ENCODE assay signal across 12 cellular contexts in genomic region chr17:81482673-81483072, GRCh38. TPM values are rescaled to one million over a fixed set of nuclear protein-coding genes. Genes with fewer than 3 reads are reported as not detected.
DNase-seq lines count a peak whose midpoint lies in the region; ATAC-seq and TF ChIP-seq lines count a peak whose summit lies in the region.
"Had no signal": no experiment of that assay in that cellular context is flagged by ENCODE, and none has a peak within 500 bp of the region (broad histone marks: within the 10 kb centered on the region; RNA-seq: fewer than 3 reads in every experiment).

No MANE protein-coding gene starts in this region.

- H3K27me3 Mint-ChIP-seq in CD8-positive, alpha-beta T cell (ENCODE audit: low read depth) = peaks cover 27% of the 10 kb centered on the region
- H3K27me3 Mint-ChIP-seq in activated naive CD8-positive, alpha-beta T cell treated with anti-CD3 and anti-CD28 coated beads for 36 hours = peaks cover 34% of the 10 kb centered on the region
- peaks cover 22% of the 10 kb centered on the region for H3K27me3 Mint-ChIP-seq in neural progenitor cell (ENCODE audit: insufficient read depth, low read depth)

- no peak for ATAC-seq in CD8-positive, alpha-beta T cell

- no peaks in the 10 kb centered on the region for H3K79me2 ChIP-seq in neural progenitor cell (ENCODE audit: low read depth)

- no peak overlapping the region for H3K27ac Mint-ChIP-seq in CD8-positive, alpha-beta T cell
- no peak overlapping the region for H3K27ac Mint-ChIP-seq in activated naive CD8-positive, alpha-beta T cell treated with anti-CD3 and anti-CD28 coated beads for 36 hours
- H3K27ac Mint-ChIP-seq in neural progenitor cell = peak overlapping the region; percentile 85

- H3F3A ChIP-seq in neural progenitor cell (ENCODE audit: low read depth) = peaks cover 26% of the 10 kb centered on the region

- no peaks in the 10 kb centered on the region for H3K36me3 Mint-ChIP-seq in CD8-positive, alpha-beta T cell
- H3K36me3 Mint-ChIP-seq in activated naive CD8-positive, alpha-beta T cell treated with anti-CD3 and anti-CD28 coated beads for 36 hours = no peaks in the 10 kb centered on the region
- no peaks in the 10 kb centered on the region for H3K36me3 Mint-ChIP-seq in neural progenitor cell

- H3K4me3 ChIP-seq in CD8-positive, alpha-beta T cell (ENCODE audit: low read depth, low read length) = no peak overlapping the region
- H3K4me3 ChIP-seq in Jurkat, Clone E6-1 (ENCODE audit: low read length) = peak overlapping the region; percentile 66
- no peak overlapping the region for H3K4me3 ChIP-seq in neural progenitor cell
- H3K4me3 ChIP-seq in stomach = no peak overlapping the region

- no peak overlapping the region for H3K9ac ChIP-seq in neural progenitor cell

- no peaks in the 10 kb centered on the region for H3K9me3 ChIP-seq in CD8-positive, alpha-beta T cell (ENCODE audit: low read length)
- H3K9me3 ChIP-seq in neural progenitor cell (ENCODE audit: low read depth) (no peaks in the 10 kb centered on the region), stomach (no peaks in the 10 kb centered on the region)
- H3K9me3 ChIP-seq: ascending aorta, spleen had no signal

- WGBS in stomach, 5 donors = 70 to 84% (median 78%) methylated on average over 11 of the region's 11 CpGs

- TF ChIP-seq EP300 in stomach (IDR thresholded peaks at IDR 0.05) = no peak

- no peak for TF ChIP-seq CTCF in CD8-positive, alpha-beta T cell (IDR thresholded peaks at IDR 0.05)
- no peak for TF ChIP-seq CTCF in neural progenitor cell (IDR thresholded peaks at IDR 0.05)
- no peak for TF ChIP-seq CTCF in stomach (IDR thresholded peaks at IDR 0.05)

- DNase-seq in CD8-positive, alpha-beta T cell = no peak
- no peak for DNase-seq in Jurkat, Clone E6-1 (ENCODE audit: low read depth, low spot score)
- no peak for DNase-seq in activated naive CD8-positive, alpha-beta T cell treated with anti-CD3 and anti-CD28 coated beads for 36 hours
- no peak for DNase-seq in neural progenitor cell (ENCODE audit: low spot score)
- DNase-seq in activated CD4-positive, CD25-positive, alpha-beta regulatory T cell treated with anti-CD3 and anti-CD28 coated beads, Interleukin-2, amount 50 U/mL, for 72 hours = no peak
- no peak for DNase-seq in activated gamma-delta T cell treated with Interleukin-2 at 50 U/mL for 16 hours
- no peak for DNase-seq in MV-4-11 (lab: John Stamatoyannopoulos, UW)
- DNase-seq in stomach = no peak
- DNase-seq: foreskin melanocyte, NCI-H187 treated with DMSO at 0.1 percent for 48 hours had no signal

- H3K4me2 ChIP-seq in neural progenitor cell = no peak overlapping the region

- no peak overlapping the region for H3K27ac ChIP-seq in CD8-positive, alpha-beta T cell (ENCODE audit: low read depth, low read length)
- H3K27ac ChIP-seq in neural progenitor cell (no peak overlapping the region), stomach (peak overlapping the region in 2 of 5 donors; percentile 2 to 12)
- H3K27ac ChIP-seq: ascending aorta had no signal

- CTCF ChIA-PET in CD8-positive, alpha-beta T cell (lab: Charles Lee) = interaction anchor here (1.3 to 4.4 kb wide), 5 partner anchors 26 to 340 kb away, joined by 3 to 60 read pairs (median 6); no protein-coding TSS in a partner anchor

- H4K20me1 ChIP-seq in neural progenitor cell (ENCODE audit: low read depth) = no peaks in the 10 kb centered on the region

- H3K4me1 ChIP-seq in CD8-positive, alpha-beta T cell (ENCODE audit: insufficient read depth, low read length) = peaks cover 35% of the 10 kb centered on the region
- H3K4me1 ChIP-seq in neural progenitor cell = peaks cover 10% of the 10 kb centered on the region
- peaks cover 36 to 61% (median 45%) of the 10 kb centered on the region in 4 donors for H3K4me1 ChIP-seq in stomach

- no peak overlapping the region for H2AFZ ChIP-seq in neural progenitor cell (replicated peaks)

- peaks cover 11% of the 10 kb centered on the region for H3K27me3 ChIP-seq in CD8-positive, alpha-beta T cell (ENCODE audit: insufficient read depth, low read length)
- H3K27me3 ChIP-seq in neural progenitor cell (peaks cover 72% of the 10 kb centered on the region), stomach (peaks cover 0 to 32% (median 3%) of the 10 kb centered on the region in 3 donors)
- H3K27me3 ChIP-seq: ascending aorta had no signal

- peaks cover 16% of the 10 kb centered on the region for H3K4me1 Mint-ChIP-seq in CD8-positive, alpha-beta T cell (ENCODE audit: low read depth)
- H3K4me1 Mint-ChIP-seq in activated naive CD8-positive, alpha-beta T cell treated with anti-CD3 and anti-CD28 coated beads for 36 hours = peaks cover 20% of the 10 kb centered on the region
- peaks cover 53% of the 10 kb centered on the region for H3K4me1 Mint-ChIP-seq in neural progenitor cell

- intact Hi-C loops in CD8-positive, alpha-beta T cell (cut with DNase I, micrococcal nuclease) = loop anchor here (5.0 to 10.0 kb wide), 4 partner anchors 85 to 498 kb away; partner anchors contain the start of genes BAHCC1 (in 1 of the 2), BAIAP2 (in 1 of the 2), NDUFAF8 (in 1 of the 2) and TEPSIN (in 1 of the 2)
- intact Hi-C loops in stomach (cut with DNase I; ENCODE audit: low total_unique reads) = loop anchor here (10.0 kb wide), 3 partner anchors 48 to 178 kb away; no protein-coding TSS in a partner anchor

- no peaks in the 10 kb centered on the region for H3K9me3 Mint-ChIP-seq in CD8-positive, alpha-beta T cell
- no peaks in the 10 kb centered on the region for H3K9me3 Mint-ChIP-seq in activated naive CD8-positive, alpha-beta T cell treated with anti-CD3 and anti-CD28 coated beads for 36 hours
- H3K9me3 Mint-ChIP-seq in neural progenitor cell = no peaks in the 10 kb centered on the region

- peak overlapping the region; percentile 55 for H3K4me3 Mint-ChIP-seq in CD8-positive, alpha-beta T cell
- H3K4me3 Mint-ChIP-seq in activated naive CD8-positive, alpha-beta T cell treated with anti-CD3 and anti-CD28 coated beads for 36 hours = peak overlapping the region; percentile 4
- peak overlapping the region; percentile 74 for H3K4me3 Mint-ChIP-seq in neural progenitor cell

- no peaks in the 10 kb centered on the region for H3K36me3 ChIP-seq in CD8-positive, alpha-beta T cell (ENCODE audit: insufficient read depth, low read length)
- no peaks in the 10 kb centered on the region for H3K36me3 ChIP-seq in neural progenitor cell
- H3K36me3 ChIP-seq in stomach = no peaks in the 10 kb centered on the region
- H3K36me3 ChIP-seq: ascending aorta, spleen had no signal

- TF ChIP-seq POLR2A in stomach (IDR thresholded peaks at IDR 0.05) = no peak

- POLR2A ChIA-PET in CD8-positive, alpha-beta T cell (lab: Charles Lee) = no interaction called here

RNA-seq across cellular contexts. Expression of gene ACTG1, which starts 29.9 kb away (rescaled TPM):
- total RNA-seq in CD8-positive, alpha-beta T cell = 1,000 to 10,000 TPM; 1,370 to 1,375 TPM
- 2,303 TPM for polyA plus RNA-seq in Jurkat, Clone E6-1 (2012; ENCODE audit: insufficient read depth, insufficient read length)
- total RNA-seq in activated naive CD8-positive, alpha-beta T cell treated with anti-CD3 and anti-CD28 coated beads for 36 hours = 1,000 to 10,000 TPM; 4,989 to 4,998 TPM
- total RNA-seq in neural progenitor cell (ENCODE audit: low replicate concordance) (1,228 and 2,405 TPM in 2 replicates), stomach (1,000 to 10,000 TPM in 4 of 5 donors, 100 to 1,000 TPM in 1; 978 to 2,952 (median 1,777) TPM)
- polyA plus RNA-seq in stomach = 1,000 to 10,000 TPM; 1,866 to 2,457 (median 2,070) TPM

RNA-seq across cellular contexts. Expression of gene FSCN2, which starts 45.5 kb away (rescaled TPM):
- total RNA-seq in CD8-positive, alpha-beta T cell = under 1 TPM; 0.36 to 0.38 TPM
- polyA plus RNA-seq in Jurkat, Clone E6-1 (2012; ENCODE audit: insufficient read depth, insufficient read length) = not detected
- under 1 TPM; 0.29 to 0.36 TPM for total RNA-seq in activated naive CD8-positive, alpha-beta T cell treated with anti-CD3 and anti-CD28 coated beads for 36 hours
- total RNA-seq in neural progenitor cell (ENCODE audit: low replicate concordance) (0.28 TPM in 1 of 2 replicates, not detected in the other), stomach (10 to 100 TPM in 1 of 5 donors, 1 to 10 TPM in 3, not detected in 1; 2.8 to 21.7 (median 6.2) TPM)
- 1 to 10 TPM in 2 of 3 donors, under 1 TPM in 1; 0.90 to 2.7 (median 2.1) TPM for polyA plus RNA-seq in stomach
- total RNA-seq: ascending aorta had no signal

Comparison
In these comparisons a context has a peak if more than half of its experiments do, and no peak if none do; other contexts are left out.
1. H3K4me3 Mint-ChIP-seq: peak in every context shown above with its lines; median percentile 74 in neural progenitor cell; 55 in CD8-positive, alpha-beta T cell; 4 in activated naive CD8-positive, alpha-beta T cell treated with anti-CD3 and anti-CD28 coated beads for 36 hours.